ENCODE assay signal across 1 cellular context in genomic region chr7:130822642-130823041, GRCh38.
TF ChIP-seq lines count a peak whose summit lies in the region.

No MANE protein-coding gene starts in this region.

TF ChIP-seq in SK-N-SH, 30 proteins besides CTCF, POLR2A, EP300 and RAD21 (continued from another document):
- TF ChIP-seq PBX3 (IDR thresholded peaks at IDR 0.05): peak; percentile 51; the same call in 1 of the 2 replicates
